9 cellular contexts compared by ENCODE assay signal in genomic region chr19:17370026-17370587, GRCh38. TPM values are rescaled to one million over a fixed set of nuclear protein-coding genes. Genes with fewer than 3 reads are reported as not detected.
DNase-seq lines count a peak whose midpoint lies in the region; ATAC-seq and TF ChIP-seq lines count a peak whose summit lies in the region.
"Had no signal": no experiment of that assay in that cellular context is flagged by ENCODE, and none has a peak within 500 bp of the region (broad histone marks: within the 10 kb centered on the region; RNA-seq: fewer than 3 reads in every experiment).

No MANE protein-coding gene starts in this region.

- 0 out of 2 replicates have a peak overlapping the region, but pooled peaks have one; percentile 56 for H3K9ac ChIP-seq in BLaER1

- no peaks in the 10 kb centered on the region for H3K36me3 ChIP-seq in BLaER1

- no peak overlapping the region for H3K27ac Mint-ChIP-seq in activated T-helper 2 cell treated with anti-CD3 and anti-CD28 coated beads, Interferon-gamma antibody, Interleukin-2, Interleukin-4, amounts not matched to agents 10 μg/mL and 5 μg/mL and 100 μg/mL, durations not matched to agents 14 hours and 24 hours and 36 hours

- H3K27me3 Mint-ChIP-seq in activated T-helper 2 cell treated with anti-CD3 and anti-CD28 coated beads, Interferon-gamma antibody, Interleukin-2, Interleukin-4, amounts not matched to agents 10 μg/mL and 5 μg/mL and 100 μg/mL, durations not matched to agents 14 hours and 24 hours and 36 hours (ENCODE audit: low read depth) = peaks cover 5% of the 10 kb centered on the region

- peak overlapping the region; percentile 70 for H3K4me2 ChIP-seq in BLaER1

- H3K4me3 ChIP-seq in BLaER1 (peak overlapping the region; percentile 31; the same call in 1 of the 2 replicates), fibroblast of villous mesenchyme (ENCODE audit: low read depth, low read length) (no peak overlapping the region)

- no peaks in the 10 kb centered on the region for H3K4me1 Mint-ChIP-seq in activated T-helper 2 cell treated with anti-CD3 and anti-CD28 coated beads, Interferon-gamma antibody, Interleukin-2, Interleukin-4, amounts not matched to agents 10 μg/mL and 5 μg/mL and 100 μg/mL, durations not matched to agents 14 hours and 24 hours and 36 hours (ENCODE audit: low read depth)

- peak; percentile 88 for ATAC-seq in GM21367 (IDR thresholded peaks at IDR 0.05; ENCODE audit: unreplicated experiment)
- ATAC-seq in GM18868 (IDR thresholded peaks at IDR 0.05; ENCODE audit: unreplicated experiment) = no peak

- no peaks in the 10 kb centered on the region for H3K27me3 ChIP-seq in BLaER1

- no peak for TF ChIP-seq CTCF in fibroblast of villous mesenchyme (IDR thresholded peaks at IDR 0.05; ENCODE audit: insufficient read depth, low read depth, low read length)

- H3K27ac ChIP-seq in BLaER1 = peak overlapping the region; percentile 81

- no peak overlapping the region for H3K4me3 Mint-ChIP-seq in activated T-helper 2 cell treated with anti-CD3 and anti-CD28 coated beads, Interferon-gamma antibody, Interleukin-2, Interleukin-4, amounts not matched to agents 10 μg/mL and 5 μg/mL and 100 μg/mL, durations not matched to agents 14 hours and 24 hours and 36 hours (ENCODE audit: low read depth)

- H3K9me3 ChIP-seq in BLaER1 = no peaks in the 10 kb centered on the region

- DNase-seq in Kasumi-1 (lab: John Stamatoyannopoulos, UW) (peak; percentile 83 to 87), fibroblast of villous mesenchyme (ENCODE audit: low read depth) (peak; percentile 58), NCI-H2107 treated with DMSO at 0.1 percent for 48 hours (lab: John Stamatoyannopoulos, UW; ENCODE audit: unreplicated experiment) (no peak)
- no peak for DNase-seq in activated T-cell treated with anti-CD3 and anti-CD28 coated beads, Interleukin-2, amount 50 U/mL, for 48 hours
- DNase-seq in activated T-helper 2 cell treated with anti-CD3 and anti-CD28 coated beads, Interferon-gamma antibody, Interleukin-2, Interleukin-4, amounts not matched to agents 10 μg/mL and 5 μg/mL and 100 μg/mL, durations not matched to agents 14 hours and 24 hours and 36 hours (ENCODE audit: low spot score) = no peak
- DNase-seq: DND-41 had no signal

- H3K4me1 ChIP-seq in BLaER1 = peaks cover 60% of the 10 kb centered on the region

- no peaks in the 10 kb centered on the region for H4K20me1 ChIP-seq in BLaER1

- no peaks in the 10 kb centered on the region for H3K36me3 Mint-ChIP-seq in activated T-helper 2 cell treated with anti-CD3 and anti-CD28 coated beads, Interferon-gamma antibody, Interleukin-2, Interleukin-4, amounts not matched to agents 10 μg/mL and 5 μg/mL and 100 μg/mL, durations not matched to agents 14 hours and 24 hours and 36 hours (ENCODE audit: low read depth)

- no peaks in the 10 kb centered on the region for H3K9me3 Mint-ChIP-seq in activated T-helper 2 cell treated with anti-CD3 and anti-CD28 coated beads, Interferon-gamma antibody, Interleukin-2, Interleukin-4, amounts not matched to agents 10 μg/mL and 5 μg/mL and 100 μg/mL, durations not matched to agents 14 hours and 24 hours and 36 hours

- intact Hi-C loops in activated T-helper 2 cell treated with anti-CD3 and anti-CD28 coated beads, Interferon-gamma antibody, Interleukin-2, Interleukin-4, amounts not matched to agents 10 μg/mL and 5 μg/mL and 100 μg/mL, durations not matched to agents 14 hours and 24 hours and 36 hours (cut with micrococcal nuclease) = no loop called here

RNA-seq across cellular contexts. Expression of gene PLVAP, which starts 7.0 kb away (rescaled TPM):
- not detected in 2 replicates for total RNA-seq in fibroblast of villous mesenchyme
- not detected in 2 replicates for total RNA-seq in activated T-helper 2 cell treated with anti-CD3 and anti-CD28 coated beads, Interferon-gamma antibody, Interleukin-2, Interleukin-4, amounts not matched to agents 10 μg/mL and 5 μg/mL and 100 μg/mL, durations not matched to agents 14 hours and 24 hours and 36 hours

RNA-seq across cellular contexts. Expression of gene CCDC194, which starts 23.9 kb away (rescaled TPM):
- not detected in 2 replicates for total RNA-seq in fibroblast of villous mesenchyme
- total RNA-seq in activated T-helper 2 cell treated with anti-CD3 and anti-CD28 coated beads, Interferon-gamma antibody, Interleukin-2, Interleukin-4, amounts not matched to agents 10 μg/mL and 5 μg/mL and 100 μg/mL, durations not matched to agents 14 hours and 24 hours and 36 hours = 1.5 and 2.4 TPM in 2 replicates

RNA-seq across cellular contexts. Expression of gene GTPBP3, which starts 32.8 kb away (rescaled TPM):
- total RNA-seq in fibroblast of villous mesenchyme = 14.2 and 16.1 TPM in 2 replicates
- 62.5 and 66.5 TPM in 2 replicates for total RNA-seq in activated T-helper 2 cell treated with anti-CD3 and anti-CD28 coated beads, Interferon-gamma antibody, Interleukin-2, Interleukin-4, amounts not matched to agents 10 μg/mL and 5 μg/mL and 100 μg/mL, durations not matched to agents 14 hours and 24 hours and 36 hours

RNA-seq across cellular contexts. Expression of gene BST2, which starts 35.3 kb away (rescaled TPM):
- total RNA-seq in fibroblast of villous mesenchyme = 2.6 and 7.8 TPM in 2 replicates
- total RNA-seq in activated T-helper 2 cell treated with anti-CD3 and anti-CD28 coated beads, Interferon-gamma antibody, Interleukin-2, Interleukin-4, amounts not matched to agents 10 μg/mL and 5 μg/mL and 100 μg/mL, durations not matched to agents 14 hours and 24 hours and 36 hours = 129 and 133 TPM in 2 replicates

RNA-seq across cellular contexts. Expression of gene ANO8, which starts 35.5 kb away (rescaled TPM):
- 3.5 and 3.9 TPM in 2 replicates for total RNA-seq in fibroblast of villous mesenchyme
- total RNA-seq in activated T-helper 2 cell treated with anti-CD3 and anti-CD28 coated beads, Interferon-gamma antibody, Interleukin-2, Interleukin-4, amounts not matched to agents 10 μg/mL and 5 μg/mL and 100 μg/mL, durations not matched to agents 14 hours and 24 hours and 36 hours = 9.2 and 9.4 TPM in 2 replicates

Comparison
In these comparisons a context has a peak if more than half of its experiments do, and no peak if none do; other contexts are left out.
1. DNase-seq: peak in Kasumi-1 (2 of 2) and fibroblast of villous mesenchyme (single experiment); none in NCI-H2107 treated with DMSO at 0.1 percent for 48 hours (single experiment), activated T-cell treated with anti-CD3 and anti-CD28 coated beads, Interleukin-2, amount 50 U/mL, for 48 hours (0 of 2) and activated T-helper 2 cell treated with anti-CD3 and anti-CD28 coated beads, Interferon-gamma antibody, Interleukin-2, Interleukin-4, amounts not matched to agents 10 μg/mL and 5 μg/mL and 100 μg/mL, durations not matched to agents 14 hours and 24 hours and 36 hours (single experiment).